Comparison of ENCODE assay signal across 1 cellular context in the genomic region with DNA sequence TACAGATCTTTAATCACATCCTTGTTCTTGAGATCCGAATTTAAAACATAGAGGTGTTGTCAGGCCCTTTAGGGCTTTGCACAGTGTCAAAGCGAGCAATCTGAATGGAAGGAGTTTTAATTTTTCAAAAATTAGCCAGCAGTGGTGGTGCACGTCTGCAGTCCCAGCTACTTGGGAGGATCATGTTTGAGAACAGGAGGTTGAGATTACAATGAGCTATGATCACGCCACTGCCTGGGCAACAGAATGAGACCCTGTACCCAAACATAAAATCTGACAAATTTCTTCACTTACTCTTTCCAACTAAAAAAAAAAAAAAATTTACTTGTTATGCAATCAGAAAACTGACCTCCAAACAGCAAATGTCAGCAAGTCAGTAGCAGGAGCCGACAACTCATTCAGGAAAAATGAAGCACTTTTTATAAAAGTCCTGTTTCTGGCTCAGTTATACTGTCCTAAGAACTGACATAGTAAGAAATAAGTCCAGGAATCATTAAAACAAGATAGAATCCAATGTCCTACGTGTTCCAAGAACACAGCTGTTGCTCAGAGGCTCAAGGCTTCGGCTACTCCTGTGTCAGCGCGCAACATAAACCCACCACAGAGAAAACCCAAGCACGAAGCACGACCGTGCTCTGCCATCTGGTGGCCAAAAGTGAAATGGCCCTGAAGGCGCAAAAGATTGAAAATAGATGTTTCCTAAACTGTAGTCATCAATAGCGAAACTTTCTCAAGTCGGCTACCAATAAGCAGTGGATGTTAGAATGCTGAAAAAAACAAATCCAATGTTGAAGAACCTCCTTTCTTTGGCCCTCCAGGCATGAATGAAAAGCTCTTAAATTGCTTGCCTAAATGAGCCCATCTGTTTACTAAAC.
TF ChIP-seq lines count a peak whose summit lies in the region.

No MANE protein-coding gene starts in this region.

TF ChIP-seq in HepG2, 621 proteins besides CTCF, POLR2A, EP300 and RAD21 (continued from another document and continues in another):
- TF ChIP-seq TFDP1 (CRISPR knock-in tag; IDR thresholded peaks at IDR 0.05; ENCODE audit: borderline replicate concordance) (peak; percentile 59; the same call in 1 of the 2 replicates), MED1 (CRISPR knock-in tag; IDR thresholded peaks at IDR 0.05) (peak; percentile 77), TEF (CRISPR knock-in tag; IDR thresholded peaks at IDR 0.05) (peak; percentile 76; the same call in 1 of the 2 replicates), MYNN (CRISPR knock-in tag; IDR thresholded peaks at IDR 0.05; ENCODE audit: low read depth) (peak; percentile 86; the same call in 1 of the 2 replicates), TFAP4 (IDR thresholded peaks at IDR 0.05; ENCODE audit: borderline replicate concordance, low read depth) (peak; percentile 77), ZNF17 (CRISPR knock-in tag; IDR thresholded peaks at IDR 0.05) (0 out of 2 replicates have a peak, but pooled peaks have one; percentile 33), YY1 (IDR thresholded peaks at IDR 0.05; ENCODE audit: insufficient read depth, insufficient replicate concordance, low read depth, low read length) (peak; percentile 42), XRCC5 (optimal IDR thresholded peaks at IDR 0.05; ENCODE audit: low read length) (peak; percentile 68), ZGPAT (CRISPR knock-in tag; IDR thresholded peaks at IDR 0.05) (peak; percentile 88), ARID2 (CRISPR knock-in tag; IDR thresholded peaks at IDR 0.05; ENCODE audit: borderline replicate concordance) (peak; percentile 70; the same call in 1 of the 2 replicates), ZNF431 (CRISPR knock-in tag; IDR thresholded peaks at IDR 0.05; ENCODE audit: borderline replicate concordance, low read depth) (peak; percentile 39; the same call in 1 of the 2 replicates), NR2F6 (IDR thresholded peaks at IDR 0.05) (no peak), NR2F6 (CRISPR knock-in tag; IDR thresholded peaks at IDR 0.05) (peak; percentile 37; the same call in 1 of the 2 replicates), NFYC (CRISPR knock-in tag; IDR thresholded peaks at IDR 0.05) (peak; percentile 38; the same call in 1 of the 2 replicates), E2F5 (CRISPR knock-in tag; conservative IDR thresholded peaks at IDR 0.05) (no peak), ZNF264 (CRISPR knock-in tag; IDR thresholded peaks at IDR 0.05) (0 out of 2 replicates have a peak, but pooled peaks have one; percentile 42), PAWR (CRISPR knock-in tag; IDR thresholded peaks at IDR 0.05; ENCODE audit: borderline replicate concordance) (no peak), ZNF563 (CRISPR knock-in tag; IDR thresholded peaks at IDR 0.05) (no peak), KLF13 (CRISPR knock-in tag; IDR thresholded peaks at IDR 0.05) (no peak), SAFB2 (CRISPR knock-in tag; IDR thresholded peaks at IDR 0.05; ENCODE audit: borderline replicate concordance, low read depth) (peak; percentile 58; the same call in 1 of the 2 replicates), FOXP4 (CRISPR knock-in tag; IDR thresholded peaks at IDR 0.05) (peak; percentile 60), ZNF251 (CRISPR knock-in tag; IDR thresholded peaks at IDR 0.05) (no peak), ZFYVE20 (CRISPR knock-in tag; IDR thresholded peaks at IDR 0.05; ENCODE audit: borderline replicate concordance, low read depth) (no peak), ZNF225 (CRISPR knock-in tag; IDR thresholded peaks at IDR 0.05) (no peak), SALL1 (CRISPR knock-in tag; IDR thresholded peaks at IDR 0.05) (peak; percentile 85), ZNF557 (CRISPR knock-in tag; IDR thresholded peaks at IDR 0.05) (0 out of 2 replicates have a peak, but pooled peaks have one; percentile 54), ZFP91 (CRISPR knock-in tag; IDR thresholded peaks at IDR 0.05; ENCODE audit: borderline replicate concordance) (0 out of 2 replicates have a peak, but pooled peaks have one; percentile 17), SP1 (IDR thresholded peaks at IDR 0.05) (no peak), SP1 (CRISPR knock-in tag; IDR thresholded peaks at IDR 0.05) (peak; percentile 20; the same call in 1 of the 2 replicates), CC2D1A (CRISPR knock-in tag; IDR thresholded peaks at IDR 0.05) (0 out of 2 replicates have a peak, but pooled peaks have one; percentile 21), ZBTB25 (CRISPR knock-in tag; IDR thresholded peaks at IDR 0.05) (peak; percentile 69), SPEN (CRISPR knock-in tag; IDR thresholded peaks at IDR 0.05; ENCODE audit: low read depth) (peak; percentile 74; the same call in 1 of the 2 replicates), ZBTB7B (CRISPR knock-in tag; IDR thresholded peaks at IDR 0.05) (peak; percentile 88), ZNF574 (CRISPR knock-in tag; IDR thresholded peaks at IDR 0.05) (peak; percentile 61), SMYD3 (CRISPR knock-in tag; IDR thresholded peaks at IDR 0.05) (peak; percentile 78; the same call in 1 of the 2 replicates), MIER3 (CRISPR knock-in tag; IDR thresholded peaks at IDR 0.05; ENCODE audit: borderline replicate concordance) (peak; percentile 64; the same call in 1 of the 2 replicates), GFI1 (CRISPR knock-in tag; IDR thresholded peaks at IDR 0.05; ENCODE audit: borderline replicate concordance) (0 out of 2 replicates have a peak, but pooled peaks have one; percentile 26)
- TF ChIP-seq, protein P1, sequence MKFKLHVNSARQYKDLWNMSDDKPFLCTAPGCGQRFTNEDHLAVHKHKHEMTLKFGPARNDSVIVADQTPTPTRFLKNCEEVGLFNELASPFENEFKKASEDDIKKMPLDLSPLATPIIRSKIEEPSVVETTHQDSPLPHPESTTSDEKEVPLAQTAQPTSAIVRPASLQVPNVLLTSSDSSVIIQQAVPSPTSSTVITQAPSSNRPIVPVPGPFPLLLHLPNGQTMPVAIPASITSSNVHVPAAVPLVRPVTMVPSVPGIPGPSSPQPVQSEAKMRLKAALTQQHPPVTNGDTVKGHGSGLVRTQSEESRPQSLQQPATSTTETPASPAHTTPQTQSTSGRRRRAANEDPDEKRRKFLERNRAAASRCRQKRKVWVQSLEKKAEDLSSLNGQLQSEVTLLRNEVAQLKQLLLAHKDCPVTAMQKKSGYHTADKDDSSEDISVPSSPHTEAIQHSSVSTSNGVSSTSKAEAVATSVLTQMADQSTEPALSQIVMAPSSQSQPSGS (CRISPR knock-in tag; IDR thresholded peaks at IDR 0.05), result peak; percentile 49; the same call in 1 of the 2 replicates
- TF ChIP-seq, protein P2, sequence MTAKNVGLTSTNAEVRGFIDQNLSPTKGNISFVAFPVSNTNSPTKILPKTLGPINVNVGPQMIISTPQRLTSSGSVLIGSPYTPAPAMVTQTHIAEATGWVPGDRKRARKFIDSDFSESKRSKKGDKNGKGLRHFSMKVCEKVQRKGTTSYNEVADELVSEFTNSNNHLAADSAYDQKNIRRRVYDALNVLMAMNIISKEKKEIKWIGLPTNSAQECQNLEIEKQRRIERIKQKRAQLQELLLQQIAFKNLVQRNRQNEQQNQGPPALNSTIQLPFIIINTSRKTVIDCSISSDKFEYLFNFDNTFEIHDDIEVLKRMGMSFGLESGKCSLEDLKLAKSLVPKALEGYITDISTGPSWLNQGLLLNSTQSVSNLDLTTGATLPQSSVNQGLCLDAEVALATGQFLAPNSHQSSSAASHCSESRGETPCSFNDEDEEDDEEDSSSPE (CRISPR knock-in tag; IDR thresholded peaks at IDR 0.05), result peak; percentile 66; the same call in 1 of the 2 replicates
